ENCODE assay signal across 10 cellular contexts in the genomic region with DNA sequence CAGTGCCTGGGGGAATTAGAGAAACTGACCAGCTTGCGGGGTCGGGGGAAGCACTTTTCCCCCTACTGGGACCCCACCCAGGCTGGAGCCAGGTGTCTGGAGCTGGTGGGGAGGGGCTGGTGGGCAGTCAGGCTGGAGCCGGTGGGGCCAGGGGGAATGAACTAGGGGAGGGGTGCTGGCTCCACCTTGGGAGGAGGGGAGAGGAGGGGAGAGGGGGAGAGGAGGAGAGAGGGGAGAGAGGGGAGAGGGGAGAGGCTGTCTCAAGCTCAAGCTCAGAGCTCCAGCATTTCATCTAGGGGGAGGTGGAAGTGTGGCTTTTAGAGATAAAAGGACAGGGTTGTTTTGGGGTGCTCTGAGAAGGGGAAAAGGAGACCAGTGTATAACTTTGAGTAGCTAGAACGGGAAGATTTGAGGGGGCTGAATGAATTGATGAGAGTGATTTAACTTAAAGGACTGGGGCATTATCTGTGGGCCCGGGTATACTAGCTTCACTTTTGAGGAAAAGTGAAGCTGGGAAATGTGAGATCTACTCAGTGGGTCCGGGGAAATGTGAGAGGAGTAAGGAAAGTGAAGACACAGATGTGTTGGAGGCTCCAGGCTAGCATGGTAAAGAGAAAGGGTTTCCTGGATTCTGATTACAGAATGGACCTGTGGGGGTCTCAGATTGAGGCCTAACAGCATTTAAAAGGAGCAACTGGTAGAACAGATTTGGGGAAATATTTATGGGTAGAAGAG. TPM values are rescaled to one million over a fixed set of nuclear protein-coding genes. Genes with fewer than 3 reads are reported as not detected.
DNase-seq lines count a peak whose midpoint lies in the region; ATAC-seq and TF ChIP-seq lines count a peak whose summit lies in the region.
"Had no signal": no experiment of that assay in that cellular context is flagged by ENCODE, and none has a peak within 500 bp of the region (broad histone marks: within the 10 kb centered on the region; RNA-seq: fewer than 3 reads in every experiment).

No MANE protein-coding gene starts in this region.

- TF ChIP-seq POLR2A in ovary (IDR thresholded peaks at IDR 0.05): no peak

- TF ChIP-seq EP300 in ovary (IDR thresholded peaks at IDR 0.05): no peak

- H3K27me3 ChIP-seq in CD8-positive, alpha-beta T cell (ENCODE audit: insufficient read depth, low read length): no peaks in the 10 kb centered on the region
- no peaks in the 10 kb centered on the region for H3K27me3 ChIP-seq in foreskin keratinocyte
- no peaks in the 10 kb centered on the region for H3K27me3 ChIP-seq in ovary

- DNase-seq in CD8-positive, alpha-beta T cell: no peak
- DNase-seq in T-helper 17 cell: no peak
- DNase-seq in foreskin keratinocyte: no peak
- no peak for DNase-seq in ovary
- DNase-seq in NCI-H345 (lab: John Stamatoyannopoulos, UW): no peak

- H3K4me1 ChIP-seq in CD8-positive, alpha-beta T cell (ENCODE audit: insufficient read depth, low read length): peaks cover 42% of the 10 kb centered on the region
- H3K4me1 ChIP-seq in foreskin keratinocyte (peaks cover 25% of the 10 kb centered on the region), ovary (ENCODE audit: insufficient read depth) (peaks cover 15% of the 10 kb centered on the region)

- 20 to 36% (median 28%) methylated on average over 5 to 6 of the region's 6 CpGs for WGBS in ovary, 3 donors

- CTCF ChIA-PET in CD8-positive, alpha-beta T cell (lab: Charles Lee): interaction anchor here (0.8 to 4.6 kb wide), 8 partner anchors 38 to 130 kb away, joined by 3 to 24 read pairs (median 7); a partner anchor contains a TSS

- ATAC-seq in CD8-positive, alpha-beta T cell: no peak
- ATAC-seq in T-helper 17 cell (no peak), foreskin keratinocyte (no peak), esophagus mucosa (no peak), HG03521 (IDR thresholded peaks at IDR 0.05; ENCODE audit: unreplicated experiment) (no peak), HG02981 (IDR thresholded peaks at IDR 0.05; ENCODE audit: unreplicated experiment) (no peak)

- H3K9me3 Mint-ChIP-seq in CD8-positive, alpha-beta T cell: no peaks in the 10 kb centered on the region

- H3K9me3 ChIP-seq in CD8-positive, alpha-beta T cell (ENCODE audit: low read length): no peaks in the 10 kb centered on the region
- no peaks in the 10 kb centered on the region for H3K9me3 ChIP-seq in T-helper 17 cell (ENCODE audit: control insufficient read depth, low read length, poor library complexity, severe bottlenecking)
- no peaks in the 10 kb centered on the region for H3K9me3 ChIP-seq in ovary
- H3K9me3 ChIP-seq: SJSA1 had no signal

- peaks cover 56% of the 10 kb centered on the region for H3K4me1 Mint-ChIP-seq in CD8-positive, alpha-beta T cell (ENCODE audit: low read depth)
- H3K4me1 Mint-ChIP-seq in T-helper 17 cell: peaks cover 40% of the 10 kb centered on the region

- H3K4me3 Mint-ChIP-seq in CD8-positive, alpha-beta T cell: peak overlapping the region; percentile 86
- peak overlapping the region; percentile 19 for H3K4me3 Mint-ChIP-seq in T-helper 17 cell

- intact Hi-C loops in CD8-positive, alpha-beta T cell (cut with DNase I, micrococcal nuclease): loop anchor here in 1 of 2 experiments (10.0 kb wide), 1 partner anchor 806 kb away; a partner anchor contains a TSS
- intact Hi-C loops in ovary (cut with DNase I): no loop called here

- POLR2A ChIA-PET in CD8-positive, alpha-beta T cell (lab: Charles Lee): no interaction called here

- peak overlapping the region; percentile 87 for H3K27ac Mint-ChIP-seq in CD8-positive, alpha-beta T cell
- H3K27ac Mint-ChIP-seq in T-helper 17 cell: peak overlapping the region; percentile 16

- H3K27ac ChIP-seq in CD8-positive, alpha-beta T cell (ENCODE audit: low read depth, low read length): no peak overlapping the region
- H3K27ac ChIP-seq in foreskin keratinocyte (peak overlapping the region; percentile 99), ovary (no peak overlapping the region)
- H3K27ac ChIP-seq: SJSA1 had no signal

- H3K36me3 ChIP-seq in CD8-positive, alpha-beta T cell (ENCODE audit: insufficient read depth, low read length): no peaks in the 10 kb centered on the region
- no peaks in the 10 kb centered on the region for H3K36me3 ChIP-seq in ovary

- no peak for TF ChIP-seq CTCF in CD8-positive, alpha-beta T cell (IDR thresholded peaks at IDR 0.05)
- no peak for TF ChIP-seq CTCF in foreskin keratinocyte (conservative IDR thresholded peaks at IDR 0.05)
- TF ChIP-seq CTCF in ovary (IDR thresholded peaks at IDR 0.05): no peak

- H3K4me3 ChIP-seq in CD8-positive, alpha-beta T cell (ENCODE audit: low read depth, low read length): no peak overlapping the region
- peak overlapping the region; percentile 63 for H3K4me3 ChIP-seq in ovary
- H3K4me3 ChIP-seq: SJSA1 had no signal

- no peaks in the 10 kb centered on the region for H3K27me3 Mint-ChIP-seq in CD8-positive, alpha-beta T cell (ENCODE audit: low read depth)
- peaks cover 26% of the 10 kb centered on the region for H3K27me3 Mint-ChIP-seq in T-helper 17 cell

- peaks cover 28% of the 10 kb centered on the region for H3K36me3 Mint-ChIP-seq in CD8-positive, alpha-beta T cell
- H3K36me3 Mint-ChIP-seq in T-helper 17 cell (ENCODE audit: low read depth): no peaks in the 10 kb centered on the region

RNA-seq across cellular contexts. Expression of a gene that starts 2.8 kb away (rescaled TPM):
- 10 to 100 TPM in 1 of 2 experiments, 1 to 10 TPM in 1; 7.3 to 10.4 TPM for total RNA-seq in CD8-positive, alpha-beta T cell
- 1 to 10 TPM in 1 of 2 donors, not detected in 1; 1.0 TPM for total RNA-seq in T-helper 17 cell
- 27.3 and 48.2 TPM in 2 replicates for total RNA-seq in foreskin keratinocyte
- polyA plus RNA-seq in foreskin keratinocyte: 25.7 and 41.9 TPM in 2 replicates
- 10 to 100 TPM; 12.1 to 51.6 (median 16.6) TPM for total RNA-seq in ovary
- polyA plus RNA-seq in ovary: 10 to 100 TPM; 18.6 to 27.3 TPM
- 40.9 TPM for total RNA-seq in esophagus mucosa
- total RNA-seq: fibroblast of villous mesenchyme had no signal

RNA-seq across cellular contexts. Expression of a gene that starts 5.2 kb away (rescaled TPM):
- 10 to 100 TPM; 12.9 to 14.2 TPM for total RNA-seq in CD8-positive, alpha-beta T cell
- total RNA-seq in T-helper 17 cell (10 to 100 TPM; 25.6 to 27.8 TPM), foreskin keratinocyte (63.0 and 65.0 TPM in 2 replicates), ovary (10 to 100 TPM; 10.8 to 31.4 (median 16.8) TPM), esophagus mucosa (42.9 TPM)
- polyA plus RNA-seq in foreskin keratinocyte (78.9 and 81.8 TPM in 2 replicates), ovary (10 to 100 TPM; 19.7 to 50.2 TPM)

RNA-seq across cellular contexts. Expression of a gene that starts 9.9 kb away (rescaled TPM):
- 10 to 100 TPM; 15.6 to 16.7 TPM for total RNA-seq in CD8-positive, alpha-beta T cell
- total RNA-seq in T-helper 17 cell (10 to 100 TPM; 32.1 to 36.0 TPM), foreskin keratinocyte (37.4 and 45.2 TPM in 2 replicates), ovary (100 to 1,000 TPM in 1 of 7 donors, 10 to 100 TPM in 6; 59.3 to 126 (median 85.5) TPM), esophagus mucosa (62.4 TPM)
- polyA plus RNA-seq in foreskin keratinocyte (84.4 and 94.5 TPM in 2 replicates), ovary (100 to 1,000 TPM in 1 of 2 donors, under 1 TPM in 1; 0.70 to 168 TPM)

RNA-seq across cellular contexts. Expression of a gene that starts 42.7 kb away (rescaled TPM):
- total RNA-seq in CD8-positive, alpha-beta T cell: 10 to 100 TPM; 58.9 to 71.2 TPM
- total RNA-seq in T-helper 17 cell (100 to 1,000 TPM; 110 to 127 TPM), foreskin keratinocyte (176 and 184 TPM in 2 replicates), ovary (100 to 1,000 TPM in 6 of 7 donors, 10 to 100 TPM in 1; 96.5 to 209 (median 158) TPM), esophagus mucosa (111 TPM)
- polyA plus RNA-seq in foreskin keratinocyte (274 and 294 TPM in 2 replicates), ovary (100 to 1,000 TPM; 219 to 499 TPM)

RNA-seq across cellular contexts. Expression of a gene that starts 43.2 kb away (rescaled TPM):
- 1 to 10 TPM; 1.1 TPM for total RNA-seq in CD8-positive, alpha-beta T cell
- total RNA-seq in T-helper 17 cell (10 to 100 TPM in 1 of 2 donors, 1 to 10 TPM in 1; 9.8 to 12.7 TPM), foreskin keratinocyte (2.7 and 4.4 TPM in 2 replicates), ovary (under 1 TPM in 6 of 7 donors, not detected in 1; 0.12 to 0.87 (median 0.54) TPM), esophagus mucosa (0.12 TPM)
- polyA plus RNA-seq in foreskin keratinocyte (3.6 and 3.8 TPM in 2 replicates), ovary (under 1 TPM; 0.12 to 0.24 TPM)

Comparison
In these comparisons a context has a peak if more than half of its experiments do, and no peak if none do; other contexts are left out.
1. RNA of a gene that starts 2.8 kb away (total RNA-seq): 40.9 TPM in esophagus mucosa (single experiment), 27.3 to 48.2 TPM in foreskin keratinocyte, 12.1 to 51.6 TPM in ovary and 7.3 to 10.4 TPM in CD8-positive, alpha-beta T cell; 1.0 TPM in T-helper 17 cell; every median in the first group is over 4 times any median in the second.